Comparison of ENCODE assay signal across 8 cellular contexts in genomic region chr12:76927170-76927784, GRCh38. TPM values are rescaled to one million over a fixed set of nuclear protein-coding genes. Genes with fewer than 3 reads are reported as not detected.
DNase-seq lines count a peak whose midpoint lies in the region; ATAC-seq and TF ChIP-seq lines count a peak whose summit lies in the region.

No MANE protein-coding gene starts in this region.

- TF ChIP-seq POLR2A in suprapubic skin (IDR thresholded peaks at IDR 0.05) = no peak

- no peaks in the 10 kb centered on the region for H3K27me3 ChIP-seq in suprapubic skin

- peak; percentile 18 for DNase-seq in activated CD4-positive, alpha-beta T cell treated with anti-CD3 and anti-CD28 coated beads for 24 hours (ENCODE audit: low read depth in 2 of 2)
- DNase-seq in activated CD4-positive, alpha-beta T cell treated with anti-CD3 and anti-CD28 coated beads for 1 hour = no peak
- DNase-seq in activated T-cell treated with anti-CD3 and anti-CD28 coated beads for 48 hours (ENCODE audit: low read depth) (peak; percentile 35), iris pigment epithelial cell (ENCODE audit: low read depth) (peak; percentile 42), DMS79 treated with DMSO at 0.1 percent for 48 hours (lab: John Stamatoyannopoulos, UW) (no peak), suprapubic skin (ENCODE audit: low spot score in 2 of 2) (no peak)

- TF ChIP-seq CTCF in LNCAP (IDR thresholded peaks at IDR 0.05) (peak; percentile 73), suprapubic skin (IDR thresholded peaks at IDR 0.05) (no peak)

- H3K27ac ChIP-seq in suprapubic skin = no peak overlapping the region

- WGBS in suprapubic skin = 73% methylated on average over 2 of the region's 2 CpGs

- no peak overlapping the region for H3K4me3 ChIP-seq in suprapubic skin

- H3K9me3 ChIP-seq in suprapubic skin = no peaks in the 10 kb centered on the region

- no peaks in the 10 kb centered on the region for H3K36me3 ChIP-seq in suprapubic skin

- ATAC-seq in GM18517 (IDR thresholded peaks at IDR 0.05; ENCODE audit: unreplicated experiment) = no peak

- no peak for TF ChIP-seq EP300 in suprapubic skin (IDR thresholded peaks at IDR 0.05)

- no peaks in the 10 kb centered on the region for H3K4me1 ChIP-seq in suprapubic skin

RNA-seq across cellular contexts. Expression of gene CSRP2, which starts 48.5 kb away (rescaled TPM):
- total RNA-seq in suprapubic skin = 10 to 100 TPM; 10.1 to 24.4 (median 15.8) TPM

Comparison
In these comparisons a context has a peak if more than half of its experiments do, and no peak if none do; other contexts are left out.
1. DNase-seq: peak in activated CD4-positive, alpha-beta T cell treated with anti-CD3 and anti-CD28 coated beads for 24 hours (2 of 2), activated T-cell treated with anti-CD3 and anti-CD28 coated beads for 48 hours (single experiment) and iris pigment epithelial cell (single experiment); none in activated CD4-positive, alpha-beta T cell treated with anti-CD3 and anti-CD28 coated beads for 1 hour (single experiment), DMS79 treated with DMSO at 0.1 percent for 48 hours (single experiment) and suprapubic skin (0 of 2).